ENCODE assay signal across 30 cellular contexts in the genomic region with DNA sequence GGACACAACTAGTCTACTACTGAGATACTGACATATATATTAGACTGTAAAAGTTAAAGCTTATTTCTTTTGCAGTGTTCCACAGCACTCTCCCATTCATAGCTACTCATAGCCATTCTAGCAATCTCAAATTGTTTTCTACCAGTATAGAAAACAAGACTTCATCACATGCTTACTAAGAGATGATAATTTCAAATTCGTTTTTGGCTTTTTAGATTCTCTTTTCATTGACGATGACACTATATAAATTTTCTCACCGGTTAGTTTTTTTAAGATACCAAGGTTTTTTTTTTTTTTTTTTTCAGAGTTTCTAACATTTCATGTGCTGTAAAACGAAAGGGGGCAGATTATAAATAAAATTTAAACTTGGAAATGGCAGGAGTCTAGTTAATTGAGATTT. TPM values are rescaled to one million over a fixed set of nuclear protein-coding genes. Genes with fewer than 3 reads are reported as not detected.
DNase-seq lines count a peak whose midpoint lies in the region; ATAC-seq, FAIRE-seq and TF ChIP-seq lines count a peak whose summit lies in the region.
"Had no signal": no experiment of that assay in that cellular context is flagged by ENCODE, and none has a peak within 500 bp of the region (broad histone marks: within the 10 kb centered on the region; RNA-seq: fewer than 3 reads in every experiment).

No MANE protein-coding gene starts in this region.

- CTCF ChIA-PET in K562 (lab: Yijun Ruan, JAX; ENCODE audit: low intra/inter-chr PET ratio): no interaction called here
- CTCF ChIA-PET in activated CD4-positive, alpha-beta memory T cell treated with anti-CD3 and anti-CD28 coated beads, Interleukin-2, amount 10 ng/mL, durations not matched to agents 7 days and 5 days (lab: Charles Lee): interaction anchor here (0.6 to 1.2 kb wide), 5 partner anchors 11 to 413 kb away, joined by 3 to 5 read pairs (median 4); a partner anchor contains a TSS
- CTCF ChIA-PET in HEK293T (lab: Yijun Ruan, JAX): no interaction called here

- H3K4me1 ChIP-seq in K562 (replicated peaks in 1 of 2; ENCODE audit: control insufficient read depth in 2 of 2, insufficient read depth in 2 of 2, low read length in 2 of 2): no peaks in the 10 kb centered on the region
- H3K4me1 ChIP-seq: right atrium auricular region, tibial artery had no signal

- H3K27ac ChIP-seq in K562 (ENCODE audit: extremely low read depth, low read depth, low read length) (no peak overlapping the region), dorsolateral prefrontal cortex (no peak overlapping the region)
- H3K27ac ChIP-seq: right atrium auricular region, tibial artery had no signal

- TF ChIP-seq EP300 in K562 (IDR thresholded peaks at IDR 0.05; ENCODE audit: low read length): no peak

- no peaks in the 10 kb centered on the region for H3K27me3 Mint-ChIP-seq in activated T-cell treated with anti-CD3 and anti-CD28 coated beads, Interleukin-2, amount 50 U/mL, for 72 hours (ENCODE audit: low read depth)
- no peaks in the 10 kb centered on the region for H3K27me3 Mint-ChIP-seq in IgD-negative memory B cell
- H3K27me3 Mint-ChIP-seq in stimulated activated memory B cell treated with anti-CD40 and anti-IgM and Interleukin-4, amounts not matched to agents 10 μg/mL and 1 μg/mL and 100 μg/mL, for 72 hours: no peaks in the 10 kb centered on the region
- no peaks in the 10 kb centered on the region for H3K27me3 Mint-ChIP-seq in activated CD4-positive, alpha-beta memory T cell treated with anti-CD3 and anti-CD28 coated beads, Interleukin-2, amount 10 ng/mL, durations not matched to agents 7 days and 5 days

- no peak overlapping the region for H2AFZ ChIP-seq in K562 (ENCODE audit: low read depth, low read length)

- no peak for TF ChIP-seq POLR2A in K562 (conservative IDR thresholded peaks at IDR 0.05)

- peak overlapping the region in 1 of 2 donors; percentile 70 for H3K4me3 Mint-ChIP-seq in activated T-cell treated with anti-CD3 and anti-CD28 coated beads, Interleukin-2, amount 50 U/mL, for 72 hours
- peak overlapping the region in 1 of 4 donors; percentile 52 for H3K4me3 Mint-ChIP-seq in IgD-negative memory B cell
- no peak overlapping the region for H3K4me3 Mint-ChIP-seq in stimulated activated memory B cell treated with anti-CD40 and anti-IgM and Interleukin-4, amounts not matched to agents 10 μg/mL and 1 μg/mL and 100 μg/mL, for 72 hours
- H3K4me3 Mint-ChIP-seq in activated CD4-positive, alpha-beta memory T cell treated with anti-CD3 and anti-CD28 coated beads, Interleukin-2, amount 10 ng/mL, durations not matched to agents 7 days and 5 days: no peak overlapping the region
- H3K4me3 Mint-ChIP-seq: activated T-helper 1 cell treated with anti-CD3 and anti-CD28 coated beads, Interleukin-12 subunit alpha, Interleukin-12 subunit beta, Interleukin-2, Interleukin-4 antibody, amounts not matched to agents 30 ng/mL and 10 ng/mL and 1 ng/mL, durations not matched to agents 14 hours and 24 hours and 36 hours had no signal

- H3K27me3 ChIP-seq in K562 (ENCODE audit: control insufficient read depth in 2 of 2, insufficient read depth in 2 of 2, low read length in 2 of 2) (peaks cover 8 to 11% of the 10 kb centered on the region in 2 experiments; a peak in 3 of 5 replicates), dorsolateral prefrontal cortex (peaks cover 0 to 29% (median 0%) of the 10 kb centered on the region in 45 donors)

- no peaks in the 10 kb centered on the region for H3K9me1 ChIP-seq in K562 (ENCODE audit: control insufficient read depth, insufficient read depth, low read length)

- TF ChIP-seq RAD21 in K562 (CRISPR knock-in tag; conservative IDR thresholded peaks at IDR 0.05 in 1 of 2, IDR thresholded peaks at IDR 0.05 in 1 of 2): no peak

- BruUV-seq in K562 (replicated peaks; lab: Mats Ljungman, UMichigan): no TSS peak

- H3K36me3 ChIP-seq in K562 (ENCODE audit: control insufficient read depth, insufficient read depth, low read length): no peaks in the 10 kb centered on the region
- H3K36me3 ChIP-seq: right atrium auricular region, tibial artery had no signal

- no peaks in the 10 kb centered on the region for H4K20me1 ChIP-seq in K562 (replicated peaks; ENCODE audit: control insufficient read depth, insufficient read depth, low read length)

- peaks cover 82% of the 10 kb centered on the region for H3K4me1 Mint-ChIP-seq in activated T-cell treated with anti-CD3 and anti-CD28 coated beads, Interleukin-2, amount 50 U/mL, for 72 hours (ENCODE audit: low read depth)
- peaks cover 59 to 67% (median 62%) of the 10 kb centered on the region in 3 donors for H3K4me1 Mint-ChIP-seq in IgD-negative memory B cell
- H3K4me1 Mint-ChIP-seq in stimulated activated memory B cell treated with anti-CD40 and anti-IgM and Interleukin-4, amounts not matched to agents 10 μg/mL and 1 μg/mL and 100 μg/mL, for 72 hours: peaks cover 80% of the 10 kb centered on the region
- peaks cover 44% of the 10 kb centered on the region for H3K4me1 Mint-ChIP-seq in activated CD4-positive, alpha-beta memory T cell treated with anti-CD3 and anti-CD28 coated beads, Interleukin-2, amount 10 ng/mL, durations not matched to agents 7 days and 5 days

- no peaks in the 10 kb centered on the region for H3K9me3 Mint-ChIP-seq in activated T-cell treated with anti-CD3 and anti-CD28 coated beads, Interleukin-2, amount 50 U/mL, for 72 hours
- H3K9me3 Mint-ChIP-seq in IgD-negative memory B cell: peaks cover 0 to 2% (median 0%) of the 10 kb centered on the region in 3 donors
- H3K9me3 Mint-ChIP-seq in stimulated activated memory B cell treated with anti-CD40 and anti-IgM and Interleukin-4, amounts not matched to agents 10 μg/mL and 1 μg/mL and 100 μg/mL, for 72 hours: no peaks in the 10 kb centered on the region
- H3K9me3 Mint-ChIP-seq in activated CD4-positive, alpha-beta memory T cell treated with anti-CD3 and anti-CD28 coated beads, Interleukin-2, amount 10 ng/mL, durations not matched to agents 7 days and 5 days: no peaks in the 10 kb centered on the region
- H3K9me3 Mint-ChIP-seq: activated T-helper 1 cell treated with anti-CD3 and anti-CD28 coated beads, Interleukin-12 subunit alpha, Interleukin-12 subunit beta, Interleukin-2, Interleukin-4 antibody, amounts not matched to agents 30 ng/mL and 10 ng/mL and 1 ng/mL, durations not matched to agents 14 hours and 24 hours and 36 hours had no signal

- no peak for TF ChIP-seq CTCF in K562 (IDR thresholded peaks at IDR 0.05 in 2 of 3, conservative IDR thresholded peaks at IDR 0.05 in 1 of 3; ENCODE audit: insufficient read depth in 2 of 3, low read depth in 1 of 3, low read length in 3 of 3)
- TF ChIP-seq CTCF in dorsolateral prefrontal cortex (IDR thresholded peaks at IDR 0.05 in 54 of 56, conservative IDR thresholded peaks at IDR 0.05 in 2 of 56; ENCODE audit: low read depth in 1 of 56, partially characterized antibody in 56 of 56): no peak

- no peak overlapping the region for H3K4me2 ChIP-seq in K562 (ENCODE audit: insufficient read depth, low read length)
- H3K4me2 ChIP-seq: smooth muscle cell had no signal

- H3K9ac ChIP-seq in K562 (ENCODE audit: insufficient read depth in 1 of 2, low read depth in 2 of 2, low read length in 2 of 2): no peak overlapping the region

- no peaks in the 10 kb centered on the region for H3K79me2 ChIP-seq in K562 (ENCODE audit: control insufficient read depth, insufficient read depth, low read length)

- POLR2A ChIA-PET in K562 (lab: Yijun Ruan, JAX): interaction anchor here (0.5 kb wide), 1 partner anchor 24 kb away, joined by 3 read pairs; no protein-coding TSS in a partner anchor
- POLR2A ChIA-PET in activated CD4-positive, alpha-beta memory T cell treated with anti-CD3 and anti-CD28 coated beads, Interleukin-2, amount 10 ng/mL, durations not matched to agents 7 days and 5 days (lab: Charles Lee): interaction anchor here (0.8 to 2.0 kb wide), 4 partner anchors 12 to 80 kb away, joined by 3 to 8 read pairs (median 3); no protein-coding TSS in a partner anchor
- POLR2A ChIA-PET in HEK293T (lab: Yijun Ruan, JAX): no interaction called here

- no peaks in the 10 kb centered on the region for H3K9me3 ChIP-seq in K562 (replicated peaks; ENCODE audit: control insufficient read depth, insufficient read depth, low read depth, low read length)
- H3K9me3 ChIP-seq: right atrium auricular region, tibial artery had no signal

- in situ Hi-C loops in K562 (cut with MboI): no loop called here

- intact Hi-C loops in K562 (cut with micrococcal nuclease) (no loop called here), dorsolateral prefrontal cortex (cut with DNase I) (no loop called here)

- peak overlapping the region; percentile 88 for H3K27ac Mint-ChIP-seq in activated T-cell treated with anti-CD3 and anti-CD28 coated beads, Interleukin-2, amount 50 U/mL, for 72 hours
- peak overlapping the region in 2 of 3 donors; percentile 19 to 70 for H3K27ac Mint-ChIP-seq in IgD-negative memory B cell
- peak overlapping the region; percentile 76 for H3K27ac Mint-ChIP-seq in stimulated activated memory B cell treated with anti-CD40 and anti-IgM and Interleukin-4, amounts not matched to agents 10 μg/mL and 1 μg/mL and 100 μg/mL, for 72 hours
- H3K27ac Mint-ChIP-seq in activated CD4-positive, alpha-beta memory T cell treated with anti-CD3 and anti-CD28 coated beads, Interleukin-2, amount 10 ng/mL, durations not matched to agents 7 days and 5 days: no peak overlapping the region
- H3K27ac Mint-ChIP-seq: activated T-helper 1 cell treated with anti-CD3 and anti-CD28 coated beads, Interleukin-12 subunit alpha, Interleukin-12 subunit beta, Interleukin-2, Interleukin-4 antibody, amounts not matched to agents 30 ng/mL and 10 ng/mL and 1 ng/mL, durations not matched to agents 14 hours and 24 hours and 36 hours had no signal

- 9% methylated on average over 4 of the region's 4 CpGs for WGBS in K562 (ENCODE audit: insufficient coverage, low coverage, missing lambda C conversion rate)

- FAIRE-seq in K562 (lab: Jason Lieb, UNC): no peak
- FAIRE-seq: bronchial epithelial cell, GM12892, HepG2, RCC 7860 had no signal

- no peak for DNase-seq in activated T-cell treated with anti-CD3 and anti-CD28 coated beads, Interleukin-2, amount 50 U/mL, for 72 hours
- DNase-seq in activated T-cell treated with anti-CD3 and anti-CD28 coated beads for 4 hours (no peak), K562 (ENCODE audit: extremely low read depth in 1 of 4, low spot score in 3 of 4) (no peak), HEK293T (ENCODE audit: extremely low spot score) (no peak), dorsolateral prefrontal cortex (no peak)
- DNase-seq in activated CD4-positive, alpha-beta memory T cell treated with anti-CD3 and anti-CD28 coated beads, Interleukin-2, amount 10 ng/mL, durations not matched to agents 7 days and 5 days: no peak
- DNase-seq: activated CD8-positive, alpha-beta memory T cell treated with anti-CD3 and anti-CD28 coated beads for 24 hours; activated naive CD4-positive, alpha-beta T cell treated with anti-CD3 and anti-CD28 coated beads, Interleukin-2, amount 50 U/mL, for 16 hours; aorta; DMS153; effector CD4-positive, alpha-beta T cell; hippocampal formation; mammary epithelial cell; MV-4-11; NCI-H1436 treated with DMSO at 0.1 percent for 48 hours; NCI-H345; NCI-H748 treated with DMSO at 0.1 percent for 48 hours; SHP77 treated with DMSO at 0.1 percent for 48 hours; tibial artery had no signal

- H3K4me3 ChIP-seq in K562 (no peak overlapping the region), dorsolateral prefrontal cortex (no peak overlapping the region)
- H3K4me3 ChIP-seq: right atrium auricular region, smooth muscle cell, tibial artery had no signal

- peaks cover 7 to 8% of the 10 kb centered on the region in 2 donors for H3K36me3 Mint-ChIP-seq in activated T-cell treated with anti-CD3 and anti-CD28 coated beads, Interleukin-2, amount 50 U/mL, for 72 hours (ENCODE audit: insufficient read depth in 2 of 2)
- peaks cover 5% of the 10 kb centered on the region for H3K36me3 Mint-ChIP-seq in IgD-negative memory B cell
- peaks cover 22% of the 10 kb centered on the region for H3K36me3 Mint-ChIP-seq in stimulated activated memory B cell treated with anti-CD40 and anti-IgM and Interleukin-4, amounts not matched to agents 10 μg/mL and 1 μg/mL and 100 μg/mL, for 72 hours
- H3K36me3 Mint-ChIP-seq in activated CD4-positive, alpha-beta memory T cell treated with anti-CD3 and anti-CD28 coated beads, Interleukin-2, amount 10 ng/mL, durations not matched to agents 7 days and 5 days (ENCODE audit: low read depth): peaks cover 19% of the 10 kb centered on the region

- no peak for ATAC-seq in activated T-cell treated with anti-CD3 and anti-CD28 coated beads, Interleukin-2, amount 50 U/mL, for 72 hours (replicated peaks in 1 of 2)
- no peak for ATAC-seq in K562
- no peak for ATAC-seq in stimulated activated memory B cell treated with anti-CD40 and anti-IgM and Interleukin-4, amounts not matched to agents 10 μg/mL and 1 μg/mL and 100 μg/mL, for 72 hours
- ATAC-seq: HepG2 had no signal

RNA-seq across cellular contexts. Expression of a gene that starts 17.9 kb away (rescaled TPM):
- 10 to 100 TPM; 70.7 to 78.9 TPM for total RNA-seq in activated T-cell treated with anti-CD3 and anti-CD28 coated beads, Interleukin-2, amount 50 U/mL, for 72 hours
- 103 TPM for polyA plus RNA-seq in IgD-negative memory B cell
- 0.74 and 0.79 TPM in 2 replicates for total RNA-seq in K562 (2011; cell fraction: chromatin; rRNA removed; ENCODE audit: low replicate concordance)
- total RNA-seq in K562 (2011; cell fraction: nucleolus; rRNA removed): 0.17 and 0.39 TPM in 2 replicates
- total RNA-seq in K562 (2011; cell fraction: nucleoplasm; rRNA removed): 0.51 and 0.61 TPM in 2 replicates
- total RNA-seq in K562 (2014; rRNA removed): 0.32 and 0.65 TPM in 2 replicates
- 0.62 and 0.89 TPM in 2 replicates for total RNA-seq in K562 (2014; rRNA removed; fragmentation: Illumina TruSeq; extraction: Trizol)
- 0.72 TPM in 2 replicates for total RNA-seq in K562 (2015; rRNA removed; fragmentation: Illumina TruSeq; extraction: Trizol)
- total RNA-seq in K562 (2021): 1.1 and 1.6 TPM in 2 replicates
- polyA plus RNA-seq in K562 (2011; rRNA removed): 0.63 TPM in 1 of 2 replicates, not detected in the other
- 0.04 and 0.43 TPM in 2 replicates for polyA plus RNA-seq in K562 (2011; cell fraction: cytosol; rRNA removed)
- polyA plus RNA-seq in K562 (2011; cell fraction: nucleus; rRNA removed): 0.15 and 0.55 TPM in 2 replicates
- 0.18 and 0.36 TPM in 2 replicates for polyA plus RNA-seq in K562 (2012)
- polyA plus RNA-seq in K562 (2014; fragmentation: Illumina TruSeq; extraction: Trizol): 0.62 and 0.83 TPM in 2 replicates
- under 1 TPM; 0.06 to 0.17 TPM for polyA plus RNA-seq in K562 (2014; fragmentation: Nextera tagmentation; extraction: Ambion mirVana)
- 0.23 and 0.69 TPM in 2 replicates for polyA plus RNA-seq in K562 (2014; rRNA removed)
- 0.09 and 2.9 TPM in 2 replicates for polyA minus RNA-seq in K562 (2011; rRNA and poly(A)+ RNA removed)
- polyA minus RNA-seq in K562 (2011; cell fraction: cytosol; rRNA and poly(A)+ RNA removed): 2.5 TPM in 1 of 2 replicates, not detected in the other
- 0.54 TPM in 1 of 2 replicates, not detected in the other for polyA minus RNA-seq in K562 (2011; cell fraction: nucleus; rRNA and poly(A)+ RNA removed)
- 10 to 100 TPM; 37.9 to 38.2 TPM for total RNA-seq in activated CD4-positive, alpha-beta memory T cell treated with anti-CD3 and anti-CD28 coated beads, Interleukin-2, amount 10 ng/mL, durations not matched to agents 7 days and 5 days
- 1 to 10 TPM in 85 of 120 experiments, under 1 TPM in 35; 0.35 to 5.2 (median 1.4) TPM for total RNA-seq in dorsolateral prefrontal cortex
- total RNA-seq: bronchial epithelial cell, HepG2 had no signal
- polyA plus RNA-seq: HepG2, mammary epithelial cell, smooth muscle cell had no signal

RNA-seq across cellular contexts. Expression of a gene that starts 21.8 kb away (rescaled TPM):
- total RNA-seq in activated T-cell treated with anti-CD3 and anti-CD28 coated beads, Interleukin-2, amount 50 U/mL, for 72 hours: under 1 TPM; 0.36 to 0.81 TPM
- polyA plus RNA-seq in IgD-negative memory B cell: 0.84 TPM
- not detected in 2 replicates for total RNA-seq in K562 (2011; cell fraction: chromatin; rRNA removed; ENCODE audit: low replicate concordance)
- not detected in 2 replicates for total RNA-seq in K562 (2011; cell fraction: nucleolus; rRNA removed)
- total RNA-seq in K562 (2011; cell fraction: nucleoplasm; rRNA removed): not detected in 2 replicates
- not detected in 2 replicates for total RNA-seq in K562 (2014; rRNA removed)
- total RNA-seq in K562 (2014; rRNA removed; fragmentation: Illumina TruSeq; extraction: Trizol): not detected in 2 replicates
- total RNA-seq in K562 (2015; rRNA removed; fragmentation: Illumina TruSeq; extraction: Trizol): not detected in 2 replicates
- total RNA-seq in K562 (2021): not detected in 2 replicates
- polyA plus RNA-seq in K562 (2011; rRNA removed): not detected in 2 replicates
- polyA plus RNA-seq in K562 (2011; cell fraction: cytosol; rRNA removed): not detected in 2 replicates
- not detected in 2 replicates for polyA plus RNA-seq in K562 (2011; cell fraction: nucleus; rRNA removed)
- not detected in 2 replicates for polyA plus RNA-seq in K562 (2012)
- polyA plus RNA-seq in K562 (2014; fragmentation: Illumina TruSeq; extraction: Trizol): not detected in 2 replicates
- not detected for polyA plus RNA-seq in K562 (2014; fragmentation: Nextera tagmentation; extraction: Ambion mirVana)
- not detected in 2 replicates for polyA plus RNA-seq in K562 (2014; rRNA removed)
- not detected in 2 replicates for polyA minus RNA-seq in K562 (2011; rRNA and poly(A)+ RNA removed)
- not detected in 2 replicates for polyA minus RNA-seq in K562 (2011; cell fraction: cytosol; rRNA and poly(A)+ RNA removed)
- polyA minus RNA-seq in K562 (2011; cell fraction: nucleus; rRNA and poly(A)+ RNA removed): not detected in 2 replicates
- not detected for total RNA-seq in activated CD4-positive, alpha-beta memory T cell treated with anti-CD3 and anti-CD28 coated beads, Interleukin-2, amount 10 ng/mL, durations not matched to agents 7 days and 5 days
- total RNA-seq in dorsolateral prefrontal cortex: not detected
- total RNA-seq: activated T-helper 1 cell treated with anti-CD3 and anti-CD28 coated beads, Interleukin-12 subunit alpha, Interleukin-12 subunit beta, Interleukin-2, Interleukin-4 antibody, amounts not matched to agents 30 ng/mL and 10 ng/mL and 1 ng/mL, durations not matched to agents 14 hours and 24 hours and 36 hours; aorta; bronchial epithelial cell; H4; HepG2; mammary epithelial cell; mucosa of gallbladder; right atrium auricular region; smooth muscle cell had no signal
- polyA plus RNA-seq: aorta, HepG2, mammary epithelial cell, smooth muscle cell had no signal

Comparison
In these comparisons a context has a peak if more than half of its experiments do, and no peak if none do; other contexts are left out.
1. RNA of a gene that starts 17.9 kb away (total RNA-seq): 70.7 to 78.9 TPM in activated T-cell treated with anti-CD3 and anti-CD28 coated beads, Interleukin-2, amount 50 U/mL, for 72 hours and 37.9 to 38.2 TPM in activated CD4-positive, alpha-beta memory T cell treated with anti-CD3 and anti-CD28 coated beads, Interleukin-2, amount 10 ng/mL, durations not matched to agents 7 days and 5 days; 0.35 to 5.2 TPM in dorsolateral prefrontal cortex and 0.17 to 1.6 TPM in K562; every median in the first group is over 4 times any median in the second.